14 cellular contexts compared by ENCODE assay signal in genomic region chr1:21663251-21663950, GRCh38. TPM values are rescaled to one million over a fixed set of nuclear protein-coding genes. Genes with fewer than 3 reads are reported as not detected.
DNase-seq lines count a peak whose midpoint lies in the region; ATAC-seq and TF ChIP-seq lines count a peak whose summit lies in the region.
"Had no signal": no experiment of that assay in that cellular context is flagged by ENCODE, and none has a peak within 500 bp of the region (broad histone marks: within the 10 kb centered on the region; RNA-seq: fewer than 3 reads in every experiment).

No MANE protein-coding gene starts in this region.

- no peak overlapping the region for H3K4me3 ChIP-seq in HEK293 (ENCODE audit: low read depth, low read length)

- no peaks in the 10 kb centered on the region for H3K36me3 Mint-ChIP-seq in activated naive CD4-positive, alpha-beta T cell treated with anti-CD3 and anti-CD28 coated beads for 36 hours (ENCODE audit: low read depth)
- H3K36me3 Mint-ChIP-seq: mesothelial cell of epicardium had no signal

- no peaks in the 10 kb centered on the region for H3K9me3 ChIP-seq in HEK293 (ENCODE audit: control insufficient read depth, insufficient read depth, low read depth, low read length)

- peaks cover 8% of the 10 kb centered on the region for H3K4me1 Mint-ChIP-seq in activated naive CD4-positive, alpha-beta T cell treated with anti-CD3 and anti-CD28 coated beads for 36 hours (ENCODE audit: low read depth)
- H3K4me1 Mint-ChIP-seq: mesothelial cell of epicardium had no signal

- no peak overlapping the region for H3K4me3 Mint-ChIP-seq in activated naive CD4-positive, alpha-beta T cell treated with anti-CD3 and anti-CD28 coated beads for 36 hours
- H3K4me3 Mint-ChIP-seq: mesothelial cell of epicardium had no signal

- no peaks in the 10 kb centered on the region for H3K4me1 ChIP-seq in HEK293 (ENCODE audit: control insufficient read depth, insufficient read depth, low read length)

- no peaks in the 10 kb centered on the region for H3K36me3 ChIP-seq in HEK293 (ENCODE audit: control insufficient read depth in 2 of 2, insufficient read depth in 1 of 2, low read length in 2 of 2)

- 0 out of 2 replicates have a peak, but pooled peaks have one; percentile 12 for TF ChIP-seq CTCF in 22Rv1 (IDR thresholded peaks at IDR 0.05)
- TF ChIP-seq CTCF in HEK293 (tag by site-specific recombination; IDR thresholded peaks at IDR 0.05), result peak; percentile 12; the same call in 1 of the 2 replicates

- H3K27ac ChIP-seq in 22Rv1 (no peak overlapping the region), HEK293 (ENCODE audit: extremely low read depth, low read depth, low read length) (no peak overlapping the region), cingulate gyrus (ENCODE audit: low read depth, low read length) (peak overlapping the region; percentile 65)

- no peak overlapping the region for H3K27ac Mint-ChIP-seq in activated naive CD4-positive, alpha-beta T cell treated with anti-CD3 and anti-CD28 coated beads for 36 hours
- H3K27ac Mint-ChIP-seq: mesothelial cell of epicardium had no signal

- POLR2A ChIA-PET in HEK293 (lab: Yijun Ruan, JAX), result no interaction called here

- no peaks in the 10 kb centered on the region for H3K9me3 Mint-ChIP-seq in activated naive CD4-positive, alpha-beta T cell treated with anti-CD3 and anti-CD28 coated beads for 36 hours
- H3K9me3 Mint-ChIP-seq: mesothelial cell of epicardium had no signal

- intact Hi-C loops in activated naive CD4-positive, alpha-beta T cell treated with anti-CD3 and anti-CD28 coated beads for 36 hours (cut with micrococcal nuclease), result no loop called here

- peak; percentile 88 for DNase-seq in medulla oblongata (ENCODE audit: extremely low spot score)
- no peak for DNase-seq in activated CD4-positive, alpha-beta T cell treated with anti-CD3 and anti-CD28 coated beads, Interleukin-2, amount 50 U/mL, for 1 hour
- no peak for DNase-seq in activated naive CD4-positive, alpha-beta T cell treated with anti-CD3 and anti-CD28 coated beads for 36 hours
- DNase-seq: activated T-cell treated with anti-CD3 and anti-CD28 coated beads, Interleukin-2, amount 50 U/mL, for 1 hour; cerebellar nuclear complex; kidney glomerular epithelial cell; NCI-H2029 treated with DMSO at 0.1 percent for 48 hours had no signal

- H3K27me3 Mint-ChIP-seq in activated naive CD4-positive, alpha-beta T cell treated with anti-CD3 and anti-CD28 coated beads for 36 hours (ENCODE audit: low read depth), result peaks cover 55% of the 10 kb centered on the region

- CTCF ChIA-PET in HEK293 (lab: Yijun Ruan, JAX), result interaction anchor here (0.5 kb wide), 1 partner anchor 40 kb away, joined by 5 read pairs; no protein-coding TSS in a partner anchor
- CTCF ChIA-PET in activated naive CD4-positive, alpha-beta T cell treated with anti-CD3 and anti-CD28 coated beads for 36 hours (lab: Charles Lee), result interaction anchor here (0.9 kb wide), 1 partner anchor 119 kb away, joined by 5 read pairs; no protein-coding TSS in a partner anchor

- no peak for ATAC-seq in HG03571 (IDR thresholded peaks at IDR 0.05; ENCODE audit: unreplicated experiment)
- ATAC-seq in HG03095 (IDR thresholded peaks at IDR 0.05; ENCODE audit: unreplicated experiment), result no peak
- ATAC-seq: Panc1 had no signal

TF ChIP-seq in HEK293, 187 proteins besides CTCF, POLR2A, EP300 and RAD21:
- TF ChIP-seq RBAK (tag by site-specific recombination; IDR thresholded peaks at IDR 0.05) (no peak), ZSCAN16 (tag by site-specific recombination; IDR thresholded peaks at IDR 0.05) (0 out of 2 replicates have a peak, but pooled peaks have one; percentile 61)
TF ChIP-seq in HEK293: peak in this region for 1.

RNA-seq across cellular contexts. Expression of gene RAP1GAP, which starts 5.8 kb away (rescaled TPM):
- under 1 TPM; 0.15 to 0.41 TPM for total RNA-seq in activated naive CD4-positive, alpha-beta T cell treated with anti-CD3 and anti-CD28 coated beads for 36 hours
